Comparison of ENCODE assay signal across 17 cellular contexts in the genomic region with DNA sequence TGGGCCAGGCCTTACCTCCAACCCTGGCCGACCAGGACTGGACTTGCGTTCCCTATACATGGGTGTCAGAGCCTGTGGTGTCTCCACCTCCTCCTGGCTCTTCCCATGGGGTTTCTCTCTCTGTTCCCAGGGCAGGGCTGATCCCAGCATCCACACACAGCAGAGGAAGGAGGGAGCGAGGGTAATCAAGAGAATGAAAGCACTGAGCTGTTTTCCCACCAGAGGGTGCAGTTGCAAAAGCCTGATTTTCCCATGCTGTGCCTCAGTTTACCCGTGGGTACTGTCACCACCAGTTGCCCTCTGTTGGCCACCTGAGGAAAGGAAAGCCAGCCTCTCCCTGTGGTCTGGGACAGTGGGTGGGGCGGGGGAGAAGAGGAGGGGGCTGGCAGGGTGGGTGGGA.
"Had no signal": no experiment of that assay in that cellular context is flagged by ENCODE, and none has a peak within 500 bp of the region (broad histone marks: within the 10 kb centered on the region; RNA-seq: fewer than 3 reads in every experiment).

No MANE protein-coding gene starts in this region.

- H3K4me1 ChIP-seq: breast epithelium had no signal

- H3K9me3 Mint-ChIP-seq: activated B cell treated with CpG ODN at 0.5 μM for 24 hours; activated CD4-positive, alpha-beta T cell treated with anti-CD3 and anti-CD28 coated beads, Interleukin-2, amount 10 ng/mL, durations not matched to agents 24 days and 14 days; activated naive CD4-positive, alpha-beta T cell treated with anti-CD3 and anti-CD28 coated beads, Interleukin-2, amount 10 ng/mL, durations not matched to agents 7 days and 5 days; natural killer cell had no signal

- H3K27ac Mint-ChIP-seq: activated B cell treated with CpG ODN at 0.5 μM for 24 hours; activated CD4-positive, alpha-beta T cell treated with anti-CD3 and anti-CD28 coated beads, Interleukin-2, amount 10 ng/mL, durations not matched to agents 24 days and 14 days; activated naive CD4-positive, alpha-beta T cell treated with anti-CD3 and anti-CD28 coated beads, Interleukin-2, amount 10 ng/mL, durations not matched to agents 7 days and 5 days; natural killer cell; T-helper 17 cell had no signal

- DNase-seq: activated B cell treated with CpG ODN at 0.5 μM for 24 hours; activated CD4-positive, alpha-beta T cell treated with anti-CD3 and anti-CD28 coated beads, Interleukin-2, amount 10 ng/mL, durations not matched to agents 24 days and 14 days; activated naive CD4-positive, alpha-beta T cell treated with anti-CD3 and anti-CD28 coated beads, Interleukin-2, amount 10 ng/mL, durations not matched to agents 7 days and 5 days; adrenal gland; heart right ventricle; islet precursor cell; left lung; natural killer cell; nucleus accumbens; psoas muscle; sigmoid colon; stimulated activated CD4-positive, alpha-beta T cell treated with anti-CD3 and anti-CD28 coated beads, Interleukin-12 subunit alpha, Interleukin-12 subunit beta, amount 100 ng/mL, for 4 hours; stimulated activated naive CD4-positive, alpha-beta T cell; T-helper 17 cell had no signal

- H3K36me3 Mint-ChIP-seq: activated naive CD4-positive, alpha-beta T cell treated with anti-CD3 and anti-CD28 coated beads, Interleukin-2, amount 10 ng/mL, durations not matched to agents 7 days and 5 days; natural killer cell had no signal

- H3K4me1 Mint-ChIP-seq: activated B cell treated with CpG ODN at 0.5 μM for 24 hours; activated CD4-positive, alpha-beta T cell treated with anti-CD3 and anti-CD28 coated beads, Interleukin-2, amount 10 ng/mL, durations not matched to agents 24 days and 14 days; activated naive CD4-positive, alpha-beta T cell treated with anti-CD3 and anti-CD28 coated beads, Interleukin-2, amount 10 ng/mL, durations not matched to agents 7 days and 5 days; natural killer cell had no signal

- H3K9me3 ChIP-seq: adrenal gland, breast epithelium, left lung, psoas muscle, sigmoid colon had no signal

- ATAC-seq: heart right ventricle, left lung, natural killer cell, psoas muscle, T-helper 17 cell had no signal

- H3K4me3 ChIP-seq: adrenal gland, breast epithelium, heart right ventricle, left lung, psoas muscle, sigmoid colon had no signal

- H3K36me3 ChIP-seq: adrenal gland, breast epithelium, heart right ventricle, left lung, sigmoid colon had no signal

- H3K4me3 Mint-ChIP-seq: activated B cell treated with CpG ODN at 0.5 μM for 24 hours; activated CD4-positive, alpha-beta T cell treated with anti-CD3 and anti-CD28 coated beads, Interleukin-2, amount 10 ng/mL, durations not matched to agents 24 days and 14 days; activated naive CD4-positive, alpha-beta T cell treated with anti-CD3 and anti-CD28 coated beads, Interleukin-2, amount 10 ng/mL, durations not matched to agents 7 days and 5 days; natural killer cell; T-helper 17 cell had no signal

- H3K27ac ChIP-seq: breast epithelium, heart right ventricle, left lung, psoas muscle had no signal

- FAIRE-seq: colon, frontal cortex had no signal

- H3K27me3 ChIP-seq: adrenal gland, breast epithelium, heart right ventricle, left lung, sigmoid colon had no signal
